In genomic region chr1:201190624-201191051, GRCh38 we compare ENCODE assay signal across 13 cellular contexts. TPM values are rescaled to one million over a fixed set of nuclear protein-coding genes. Genes with fewer than 3 reads are reported as not detected.
DNase-seq lines count a peak whose midpoint lies in the region; ATAC-seq, FAIRE-seq and TF ChIP-seq lines count a peak whose summit lies in the region.
"Had no signal": no experiment of that assay in that cellular context is flagged by ENCODE, and none has a peak within 500 bp of the region (broad histone marks: within the 10 kb centered on the region; RNA-seq: fewer than 3 reads in every experiment).

Gene IGFN1, plus strand, starts transcription at chr1:201190824. Its CDS starts 2,470 bp downstream, at chr1:201193294.

- 48% methylated on average over 8 to 9 of the region's 9 CpGs for WGBS in tibial nerve, 2 donors

- H3K4me3 ChIP-seq in AG04450 (ENCODE audit: low read depth, low read length) (no peak within 1 kb of the TSS), HEK293 (ENCODE audit: low read depth, low read length) (no peak within 1 kb of the TSS), mucosa of descending colon (no peak within 1 kb of the TSS), tibial nerve (no peak within 1 kb of the TSS)

- ATAC-seq in T-helper 17 cell (no peak), mucosa of descending colon (peak; percentile 51), HG03139 (IDR thresholded peaks at IDR 0.05; ENCODE audit: unreplicated experiment) (no peak)
- ATAC-seq in stimulated activated naive B cell treated with anti-CD40 and anti-IgM and Interleukin-4, amounts not matched to agents 10 μg/mL and 1 μg/mL and 100 μg/mL, for 72 hours (replicated peaks) = no peak
- ATAC-seq: esophagus mucosa had no signal

- intact Hi-C loops in mucosa of descending colon (cut with DNase I, micrococcal nuclease) = no loop called here

- CTCF ChIA-PET in AG04450 (lab: Charles Lee) = no interaction called here
- CTCF ChIA-PET in HEK293 (lab: Yijun Ruan, JAX) = interaction anchor here (0.6 to 1.5 kb wide), 5 partner anchors 14 to 75 kb away, joined by 3 to 6 read pairs (median 4); no protein-coding TSS in a partner anchor

- H3K4me1 ChIP-seq in HEK293 (ENCODE audit: control insufficient read depth, insufficient read depth, low read length) = no peaks in the 10 kb centered on the region; the same call in 1 of the 2 replicates
- H3K4me1 ChIP-seq in mucosa of descending colon (ENCODE audit: low read depth) = no peaks in the 10 kb centered on the region
- no peaks in the 10 kb centered on the region for H3K4me1 ChIP-seq in tibial nerve

- peaks cover 5% of the 10 kb centered on the region for H3K4me1 Mint-ChIP-seq in T-helper 17 cell
- no peaks in the 10 kb centered on the region for H3K4me1 Mint-ChIP-seq in stimulated activated naive B cell treated with anti-CD40 and anti-IgM and Interleukin-4, amounts not matched to agents 10 μg/mL and 1 μg/mL and 100 μg/mL, for 72 hours

- no peak for DNase-seq in AG04450 (ENCODE audit: low read depth, low spot score)
- DNase-seq in T-helper 17 cell = no peak
- DNase-seq in mucosa of descending colon = no peak
- no peak for DNase-seq in HTR-8/SVneo (ENCODE audit: insufficient read length, low spot score)
- no peak for DNase-seq in stimulated activated naive B cell treated with anti-CD40 and anti-IgM and Interleukin-4, amounts not matched to agents 10 μg/mL and 1 μg/mL and 100 μg/mL, for 72 hours
- DNase-seq in tibial nerve (ENCODE audit: low spot score in 2 of 2) = no peak
- DNase-seq: activated gamma-delta T cell treated with Interleukin-2 at 50 U/mL for 16 hours; CD4-positive, alpha-beta T cell had no signal

- H3K27me3 Mint-ChIP-seq in T-helper 17 cell = peaks cover 36% of the 10 kb centered on the region
- H3K27me3 Mint-ChIP-seq in stimulated activated naive B cell treated with anti-CD40 and anti-IgM and Interleukin-4, amounts not matched to agents 10 μg/mL and 1 μg/mL and 100 μg/mL, for 72 hours = peaks cover 18 to 46% of the 10 kb centered on the region in 2 donors

- no peak for TF ChIP-seq EP300 in tibial nerve (IDR thresholded peaks at IDR 0.05)

- H3K27ac Mint-ChIP-seq in T-helper 17 cell = no peak within 1 kb of the TSS
- H3K27ac Mint-ChIP-seq in stimulated activated naive B cell treated with anti-CD40 and anti-IgM and Interleukin-4, amounts not matched to agents 10 μg/mL and 1 μg/mL and 100 μg/mL, for 72 hours = no peak within 1 kb of the TSS
- H3K27ac Mint-ChIP-seq: CD4-positive, alpha-beta T cell had no signal

- no peaks in the 10 kb centered on the region for H3K9me3 Mint-ChIP-seq in stimulated activated naive B cell treated with anti-CD40 and anti-IgM and Interleukin-4, amounts not matched to agents 10 μg/mL and 1 μg/mL and 100 μg/mL, for 72 hours
- H3K9me3 Mint-ChIP-seq: CD4-positive, alpha-beta T cell had no signal

- TF ChIP-seq CTCF in AG04450 (IDR thresholded peaks at IDR 0.05; ENCODE audit: low read depth, low read length) = no peak
- TF ChIP-seq CTCF in HEK293 (tag by site-specific recombination; IDR thresholded peaks at IDR 0.05) = no peak
- TF ChIP-seq CTCF in mucosa of descending colon (IDR thresholded peaks at IDR 0.05) = no peak
- no peak for TF ChIP-seq CTCF in tibial nerve (IDR thresholded peaks at IDR 0.05)

- no peaks in the 10 kb centered on the region for H3K27me3 ChIP-seq in AG04450 (ENCODE audit: control insufficient read depth, insufficient read depth, low read length)
- H3K27me3 ChIP-seq in tibial nerve = no peaks in the 10 kb centered on the region

- H3K36me3 ChIP-seq in HEK293 (ENCODE audit: control insufficient read depth in 2 of 2, insufficient read depth in 1 of 2, low read length in 2 of 2) = no peaks in the 10 kb centered on the region
- no peaks in the 10 kb centered on the region for H3K36me3 ChIP-seq in mucosa of descending colon (ENCODE audit: low read depth)
- H3K36me3 ChIP-seq in tibial nerve = no peaks in the 10 kb centered on the region

- H3K36me3 Mint-ChIP-seq in T-helper 17 cell (ENCODE audit: low read depth) = peaks cover 5% of the 10 kb centered on the region
- no peaks in the 10 kb centered on the region for H3K36me3 Mint-ChIP-seq in stimulated activated naive B cell treated with anti-CD40 and anti-IgM and Interleukin-4, amounts not matched to agents 10 μg/mL and 1 μg/mL and 100 μg/mL, for 72 hours

- FAIRE-seq in HTR-8/SVneo (lab: Jason Lieb, UNC) = no peak
- FAIRE-seq: GM19239 had no signal

- TF ChIP-seq POLR2A in tibial nerve (IDR thresholded peaks at IDR 0.05) = no peak

- H3K27ac ChIP-seq in AG04450 (ENCODE audit: low read depth, low read length) = peak within 1 kb of the TSS; percentile 11
- H3K27ac ChIP-seq in HEK293 (ENCODE audit: extremely low read depth, low read depth, low read length) = no peak within 1 kb of the TSS
- no peak within 1 kb of the TSS for H3K27ac ChIP-seq in tibial nerve

- peak within 1 kb of the TSS; percentile 61 for H3K4me3 Mint-ChIP-seq in T-helper 17 cell
- no peak within 1 kb of the TSS for H3K4me3 Mint-ChIP-seq in stimulated activated naive B cell treated with anti-CD40 and anti-IgM and Interleukin-4, amounts not matched to agents 10 μg/mL and 1 μg/mL and 100 μg/mL, for 72 hours
- H3K4me3 Mint-ChIP-seq: CD4-positive, alpha-beta T cell had no signal

- peaks cover 2% of the 10 kb centered on the region; the same call in 1 of the 2 replicates for H3K9me3 ChIP-seq in AG04450 (ENCODE audit: control insufficient read depth, insufficient read depth, low read length)
- no peaks in the 10 kb centered on the region for H3K9me3 ChIP-seq in HEK293 (ENCODE audit: control insufficient read depth, insufficient read depth, low read depth, low read length)
- H3K9me3 ChIP-seq in T-helper 17 cell (ENCODE audit: control insufficient read depth, low read length, poor library complexity, severe bottlenecking) = no peaks in the 10 kb centered on the region
- no peaks in the 10 kb centered on the region for H3K9me3 ChIP-seq in mucosa of descending colon
- H3K9me3 ChIP-seq in tibial nerve = no peaks in the 10 kb centered on the region

- POLR2A ChIA-PET in AG04450 (lab: Yijun Ruan, JAX) (no interaction called here), HEK293 (lab: Yijun Ruan, JAX) (interaction anchor here (0.9 kb wide), 1 partner anchor 20 kb away, joined by 3 read pairs; no protein-coding TSS in a partner anchor)

TF ChIP-seq in HEK293, 187 proteins besides CTCF, POLR2A, EP300 and RAD21:
- TF ChIP-seq ZFHX2 (tag by site-specific recombination; conservative IDR thresholded peaks at IDR 0.05) (peak; percentile 74), ZNF169 (tag by site-specific recombination; IDR thresholded peaks at IDR 0.05) (no peak), EGR2 (tag by site-specific recombination; IDR thresholded peaks at IDR 0.05; ENCODE audit: low read depth) (peak; percentile 54; the same call in 1 of the 2 replicates), INSM2 (tag by site-specific recombination; IDR thresholded peaks at IDR 0.05) (no peak), PRDM1 (tag by site-specific recombination; IDR thresholded peaks at IDR 0.05) (no peak), GLIS1 (tag by site-specific recombination; IDR thresholded peaks at IDR 0.05) (peak; percentile 88), FEZF1 (tag by site-specific recombination; IDR thresholded peaks at IDR 0.05) (no peak), ZNF2 (tag by site-specific recombination; IDR thresholded peaks at IDR 0.05) (no peak)

RNA-seq across cellular contexts. Expression of gene IGFN1, which starts in this region (rescaled TPM):
- 0.01 TPM in 1 of 2 replicates, not detected in the other for polyA plus RNA-seq in AG04450 (2011; rRNA removed)
- 0.05 TPM in 1 of 2 replicates, not detected in the other for polyA minus RNA-seq in AG04450 (2011; rRNA and poly(A)+ RNA removed)
- not detected for total RNA-seq in T-helper 17 cell
- under 1 TPM; 0.03 to 0.32 (median 0.10) TPM for total RNA-seq in mucosa of descending colon
- total RNA-seq in tibial nerve = not detected
- total RNA-seq: CD4-positive, alpha-beta T cell had no signal
- polyA plus RNA-seq: neural cell had no signal

Comparison
In these comparisons a context has a peak if more than half of its experiments do, and no peak if none do; other contexts are left out.
1. Peak in ATAC-seq in mucosa of descending colon; RNA of the gene not detected or under 1 TPM.